ENCODE assay signal across 8 cellular contexts in genomic region chr2:172427990-172428840, GRCh38. TPM values are rescaled to one million over a fixed set of nuclear protein-coding genes. Genes with fewer than 3 reads are reported as not detected.
DNase-seq lines count a peak whose midpoint lies in the region; ATAC-seq and TF ChIP-seq lines count a peak whose summit lies in the region.

No MANE protein-coding gene starts in this region.

- CTCF ChIA-PET in Calu3 (lab: Charles Lee) = interaction anchor here (1.0 to 5.8 kb wide), 5 partner anchors 12 to 202 kb away, joined by 3 to 106 read pairs (median 8); no protein-coding TSS in a partner anchor

- H3K4me3 ChIP-seq in KMS-11 (IDR thresholded peaks at IDR 0.05; ENCODE audit: insufficient read depth, low read depth, low read length) (peak overlapping the region; percentile 34), choroid plexus epithelial cell (ENCODE audit: low read depth, low read length) (peak overlapping the region; percentile 61), left lung (peak overlapping the region; percentile 64 to 75)

- H3K4me2 ChIP-seq in KMS-11 = peak overlapping the region; percentile 76

- ATAC-seq in activated CD4-positive, CD25-positive, alpha-beta regulatory T cell treated with anti-CD3 and anti-CD28 coated beads, Interleukin-2, amount 50 U/mL, for 24 hours = peak; percentile 30 to 39
- peak; percentile 73 for ATAC-seq in left lung
- no peak for ATAC-seq in GM21529 (IDR thresholded peaks at IDR 0.05; ENCODE audit: unreplicated experiment)

- peak overlapping the region; percentile 51; the same call in 1 of the 2 replicates for H3K9ac ChIP-seq in KMS-11

- H4K20me1 ChIP-seq in KMS-11 (ENCODE audit: insufficient read depth) = no peaks in the 10 kb centered on the region

- TF ChIP-seq CTCF in Calu3 (IDR thresholded peaks at IDR 0.05; ENCODE audit: unreplicated experiment) (peak; percentile 1), KMS-11 (conservative IDR thresholded peaks at IDR 0.05; ENCODE audit: low read depth, low read length) (no peak), choroid plexus epithelial cell (conservative IDR thresholded peaks at IDR 0.05; ENCODE audit: low read depth, low read length) (no peak), left lung (IDR thresholded peaks at IDR 0.05) (no peak)

- peak overlapping the region; percentile 50 for H3K27ac Mint-ChIP-seq in Calu3 (ENCODE audit: unreplicated experiment)

- H3K36me3 Mint-ChIP-seq in Calu3 (ENCODE audit: insufficient read depth, unreplicated experiment) = peaks cover 54% of the 10 kb centered on the region

- H3K27me3 Mint-ChIP-seq in Calu3 (ENCODE audit: unreplicated experiment) = no peaks in the 10 kb centered on the region

- intact Hi-C loops in Calu3 (cut with micrococcal nuclease; ENCODE audit: unreplicated experiment) = no loop called here
- intact Hi-C loops in left lung (cut with DNase I) = no loop called here

- no peaks in the 10 kb centered on the region for H3K9me3 Mint-ChIP-seq in Calu3 (ENCODE audit: low read depth, unreplicated experiment)

- no peaks in the 10 kb centered on the region for H3K36me3 ChIP-seq in KMS-11 (ENCODE audit: insufficient read depth)
- H3K36me3 ChIP-seq in left lung = no peaks in the 10 kb centered on the region

- DNase-seq in Calu3 = peak; percentile 66
- no peak for DNase-seq in choroid plexus epithelial cell (ENCODE audit: low read depth)
- DNase-seq in left lung = peak; percentile 52 to 88
- DNase-seq in stimulated activated CD4-positive, alpha-beta T cell treated with anti-CD3 and anti-CD28 coated beads, TNF-alpha, amount 100 ng/mL, for 4 hours (ENCODE audit: low read depth in 3 of 3) = peak; percentile 42 to 53 (median 45)
- DNase-seq in middle frontal gyrus (ENCODE audit: extremely low spot score, low spot score) = no peak

- no peaks in the 10 kb centered on the region for H3K79me2 ChIP-seq in KMS-11 (ENCODE audit: insufficient read depth, low read depth)

- H3K27me3 ChIP-seq in KMS-11 (ENCODE audit: insufficient read depth, low read depth) = no peaks in the 10 kb centered on the region
- peaks cover 0 to 48% of the 10 kb centered on the region in 2 donors for H3K27me3 ChIP-seq in left lung

- peak overlapping the region; percentile 95 for H3K4me3 Mint-ChIP-seq in Calu3 (ENCODE audit: low read depth, unreplicated experiment)

- H2AFZ ChIP-seq in KMS-11 (ENCODE audit: low read depth) = peak overlapping the region; percentile 99

- H3K9me3 ChIP-seq in left lung = no peaks in the 10 kb centered on the region

- H3K4me1 ChIP-seq in KMS-11 (ENCODE audit: low read depth, poor library complexity, severe bottlenecking) (peaks cover 8% of the 10 kb centered on the region), left lung (peaks cover 5 to 43% of the 10 kb centered on the region in 2 donors)

- BruUV-seq in Calu3 (replicated peaks; lab: Mats Ljungman, UMichigan) = no TSS peak

- H3K27ac ChIP-seq in KMS-11 (no peak overlapping the region; the same call in 1 of the 2 replicates), left lung (peak overlapping the region; percentile 79 to 86)

- H3K4me1 Mint-ChIP-seq in Calu3 (ENCODE audit: low read depth, unreplicated experiment) = peaks cover 32% of the 10 kb centered on the region

RNA-seq across cellular contexts. Expression of gene ITGA6, which starts 0.8 kb away (rescaled TPM):
- total RNA-seq in Calu3 (2022) (242 and 270 TPM in 2 replicates), left lung (10 to 100 TPM; 43.1 to 67.5 TPM)

Comparison
In these comparisons a context has a peak if more than half of its experiments do, and no peak if none do; other contexts are left out.
1. DNase-seq: peak in Calu3 (single experiment), left lung (2 of 2) and stimulated activated CD4-positive, alpha-beta T cell treated with anti-CD3 and anti-CD28 coated beads, TNF-alpha, amount 100 ng/mL, for 4 hours (3 of 3); none in choroid plexus epithelial cell (single experiment) and middle frontal gyrus (single experiment).
2. Peak in every context shown above with its lines, with median percentiles within 50 percentile points of each other: H3K4me3 ChIP-seq.